Comparison of ENCODE assay signal across 23 cellular contexts in the genomic region with DNA sequence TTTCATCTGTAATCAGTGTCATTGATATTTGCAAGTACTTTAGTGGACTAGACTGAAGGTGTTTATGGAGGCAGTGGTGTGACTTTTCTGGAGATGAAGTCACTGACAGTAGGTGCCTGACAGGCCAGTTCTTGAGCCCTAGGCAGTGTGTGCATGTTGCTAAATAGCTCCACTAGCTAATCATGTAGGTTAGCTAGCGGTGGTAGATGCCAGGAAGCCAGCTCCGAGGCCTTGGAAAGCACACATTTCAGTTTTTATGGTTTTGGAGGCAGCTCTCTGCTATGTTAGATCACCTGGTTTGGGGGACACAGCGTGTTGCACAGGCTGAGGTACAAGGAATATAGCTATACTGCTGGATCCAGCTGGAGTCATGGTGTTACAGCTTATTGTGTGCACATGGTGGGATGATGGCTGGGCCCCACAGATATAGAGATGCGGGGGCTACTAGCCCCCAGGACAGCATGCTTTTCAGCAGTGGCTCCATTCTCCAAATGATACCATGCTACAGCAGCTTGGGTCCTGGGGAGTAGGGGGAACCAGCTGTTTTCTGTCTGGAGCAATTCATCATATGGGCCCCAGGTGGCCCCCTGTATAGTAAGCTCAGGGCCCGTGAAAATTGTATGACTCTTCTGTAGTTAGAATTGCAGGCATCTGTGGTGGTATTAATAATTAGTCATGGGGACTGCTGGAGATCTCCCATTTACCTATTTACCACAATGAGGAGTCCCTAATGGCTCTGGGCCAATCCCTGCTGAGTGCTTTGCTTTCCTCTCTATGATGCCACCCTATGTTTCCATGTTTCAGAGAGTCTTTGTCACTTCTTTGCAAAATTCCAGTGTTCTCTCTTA.
"Had no signal": no experiment of that assay in that cellular context is flagged by ENCODE, and none has a peak within 500 bp of the region (broad histone marks: within the 10 kb centered on the region; RNA-seq: fewer than 3 reads in every experiment).

No MANE protein-coding gene starts in this region.

- H3K9me3 Mint-ChIP-seq: WTC11 had no signal

- H3K36me3 Mint-ChIP-seq: activated naive CD4-positive, alpha-beta T cell treated with anti-CD3 and anti-CD28 coated beads, Interleukin-2, amount 50 U/mL, for 24 hours; WTC11 had no signal

- DNase-seq: activated CD4-positive, alpha-beta T cell treated with anti-CD3 and anti-CD28 coated beads for 48 hours; activated CD4-positive, alpha-beta T cell treated with anti-CD3 and anti-CD28 coated beads, Interleukin-2, amount 50 U/mL, for 4 hours; activated CD4-positive, CD25-positive, alpha-beta regulatory T cell treated with anti-CD3 and anti-CD28 coated beads, Interleukin-2, amount 50 U/mL, for 72 hours; activated CD8-positive, alpha-beta memory T cell treated with anti-CD3 and anti-CD28 coated beads, Interleukin-2, amount 50 U/mL, for 48 hours; activated CD8-positive, alpha-beta T cell treated with anti-CD3 and anti-CD28 coated beads, Interleukin-2, amount 10 ng/mL, durations not matched to agents 7 days and 5 days; activated effector memory CD4-positive, alpha-beta T cell treated with Interleukin-2 at 50 U/mL for 16 hours; activated naive CD4-positive, alpha-beta T cell; activated T-cell treated with anti-CD3 and anti-CD28 coated beads, Interleukin-2, amount 50 U/mL, for 1 hour; aorta; central memory CD4-positive, alpha-beta T cell; MG63; MV-4-11; NCI-H1105; NCI-H1436; NCI-H2029 treated with DMSO at 0.1 percent for 48 hours; NCI-H2227 treated with DMSO at 0.1 percent for 48 hours; NCI-H446 treated with DMSO at 0.1 percent for 48 hours; NCI-H526 treated with DMSO at 0.1 percent for 48 hours; Peyer's patch; SHP77 had no signal

- H3K27ac Mint-ChIP-seq: activated CD8-positive, alpha-beta T cell treated with anti-CD3 and anti-CD28 coated beads, Interleukin-2, amount 10 ng/mL, durations not matched to agents 7 days and 5 days; activated naive CD4-positive, alpha-beta T cell treated with anti-CD3 and anti-CD28 coated beads, Interleukin-2, amount 50 U/mL, for 24 hours; T-helper 1 cell treated with Interleukin-12 subunit alpha and Interleukin-12 subunit beta and Interleukin-4 antibody, amounts not matched to agents 30 μg/mL and 1 μg/mL, for 36 hours; WTC11 had no signal

- H3K4me3 Mint-ChIP-seq: activated CD8-positive, alpha-beta T cell treated with anti-CD3 and anti-CD28 coated beads, Interleukin-2, amount 10 ng/mL, durations not matched to agents 7 days and 5 days; activated naive CD4-positive, alpha-beta T cell treated with anti-CD3 and anti-CD28 coated beads, Interleukin-2, amount 50 U/mL, for 24 hours; T-helper 1 cell treated with Interleukin-12 subunit alpha and Interleukin-12 subunit beta and Interleukin-4 antibody, amounts not matched to agents 30 μg/mL and 1 μg/mL, for 36 hours; WTC11 had no signal

- H3K27ac ChIP-seq: Peyer's patch had no signal

- ATAC-seq: activated CD8-positive, alpha-beta T cell treated with anti-CD3 and anti-CD28 coated beads, Interleukin-2, amount 10 ng/mL, durations not matched to agents 7 days and 5 days; WTC11 had no signal

- H3K4me1 Mint-ChIP-seq: activated naive CD4-positive, alpha-beta T cell treated with anti-CD3 and anti-CD28 coated beads, Interleukin-2, amount 50 U/mL, for 24 hours; WTC11 had no signal

- H3K27me3 Mint-ChIP-seq: activated naive CD4-positive, alpha-beta T cell treated with anti-CD3 and anti-CD28 coated beads, Interleukin-2, amount 50 U/mL, for 24 hours had no signal
